14 cellular contexts compared by ENCODE assay signal in genomic region chr7:55054252-55054651, GRCh38. TPM values are rescaled to one million over a fixed set of nuclear protein-coding genes. Genes with fewer than 3 reads are reported as not detected.
DNase-seq lines count a peak whose midpoint lies in the region; ATAC-seq and TF ChIP-seq lines count a peak whose summit lies in the region.
"Had no signal": no experiment of that assay in that cellular context is flagged by ENCODE, and none has a peak within 500 bp of the region (broad histone marks: within the 10 kb centered on the region; RNA-seq: fewer than 3 reads in every experiment).

No MANE protein-coding gene starts in this region.

- intact Hi-C loops in right cardiac atrium (cut with DNase I) (no loop called here), sigmoid colon (cut with DNase I) (no loop called here)

- ATAC-seq in right cardiac atrium (no peak), gastroesophageal sphincter (peak; percentile 39), GM19023 (IDR thresholded peaks at IDR 0.05; ENCODE audit: unreplicated experiment) (no peak), GM18520 (IDR thresholded peaks at IDR 0.05; ENCODE audit: unreplicated experiment) (no peak)
- ATAC-seq: activated T-cell treated with anti-CD3 and anti-CD28 coated beads, Interleukin-2, amount 50 U/mL, for 72 hours; HepG2 had no signal

- TF ChIP-seq POLR2A in gastroesophageal sphincter (IDR thresholded peaks at IDR 0.05) (no peak), sigmoid colon (IDR thresholded peaks at IDR 0.05) (no peak)

- H3K27me3 ChIP-seq in right atrium auricular region, result no peaks in the 10 kb centered on the region
- H3K27me3 ChIP-seq in right cardiac atrium (ENCODE audit: control insufficient read depth, insufficient read depth), result no peaks in the 10 kb centered on the region
- no peaks in the 10 kb centered on the region for H3K27me3 ChIP-seq in gastroesophageal sphincter
- no peaks in the 10 kb centered on the region for H3K27me3 ChIP-seq in sigmoid colon

- H3K27ac ChIP-seq in right atrium auricular region (peak overlapping the region; percentile 14 to 46), right cardiac atrium (ENCODE audit: low read length) (no peak overlapping the region), gastroesophageal sphincter (peak overlapping the region; percentile 60 to 88 (median 85)), sigmoid colon (peak overlapping the region; percentile 63 to 80 (median 78))
- H3K27ac ChIP-seq: parathyroid adenoma had no signal

- no peak overlapping the region for H3K4me3 ChIP-seq in right atrium auricular region
- no peak overlapping the region for H3K4me3 ChIP-seq in right cardiac atrium (ENCODE audit: low read length)
- no peak overlapping the region for H3K4me3 ChIP-seq in gastroesophageal sphincter
- no peak overlapping the region for H3K4me3 ChIP-seq in sigmoid colon

- H3K4me1 ChIP-seq in right atrium auricular region (peaks cover 0 to 19% of the 10 kb centered on the region in 2 donors), right cardiac atrium (ENCODE audit: control insufficient read depth, insufficient read depth, low read length) (no peaks in the 10 kb centered on the region), gastroesophageal sphincter (peaks cover 4 to 91% (median 24%) of the 10 kb centered on the region in 3 donors), sigmoid colon (peaks cover 0 to 50% (median 18%) of the 10 kb centered on the region in 4 donors)
- H3K4me1 ChIP-seq: parathyroid adenoma had no signal

- TF ChIP-seq CTCF in right atrium auricular region (IDR thresholded peaks at IDR 0.05) (peak in 1 of 2 donors; percentile 35), gastroesophageal sphincter (IDR thresholded peaks at IDR 0.05) (peak in 3 of 4 experiments; percentile 31 to 50 (median 46)), sigmoid colon (IDR thresholded peaks at IDR 0.05) (no peak)

- DNase-seq in right atrium auricular region (ENCODE audit: low spot score) (no peak), right cardiac atrium (no peak), sigmoid colon (no peak), HuH-7 (ENCODE audit: low spot score) (no peak), T-helper 2 cell (no peak)
- DNase-seq: activated T-cell treated with anti-CD3 and anti-CD28 coated beads, Interleukin-2, amount 50 U/mL, for 72 hours; amniotic stem cell; dermis blood vessel endothelial cell; GF-D8 had no signal

- TF ChIP-seq EP300 in gastroesophageal sphincter (IDR thresholded peaks at IDR 0.05) (no peak), sigmoid colon (IDR thresholded peaks at IDR 0.05) (no peak)

- no peaks in the 10 kb centered on the region for H3K36me3 ChIP-seq in right atrium auricular region
- H3K36me3 ChIP-seq in gastroesophageal sphincter, result no peaks in the 10 kb centered on the region
- H3K36me3 ChIP-seq in sigmoid colon, result no peaks in the 10 kb centered on the region

- 81% methylated on average over 9 of the region's 9 CpGs for whole genome bisulfite sequencing in right cardiac atrium
- WGBS in gastroesophageal sphincter (ENCODE audit: low coverage in 1 of 2), 2 donors, result 6% methylated on average over 2 of the region's 9 CpGs; no CpG with 5 or more reads in 1 of the 2 donors
- WGBS in sigmoid colon, 2 donors, result 86 to 90% methylated on average over 9 of the region's 9 CpGs

- H3K9me3 ChIP-seq in right atrium auricular region, result no peaks in the 10 kb centered on the region
- H3K9me3 ChIP-seq in right cardiac atrium (ENCODE audit: control insufficient read depth, low read length), result no peaks in the 10 kb centered on the region
- no peaks in the 10 kb centered on the region for H3K9me3 ChIP-seq in gastroesophageal sphincter
- no peaks in the 10 kb centered on the region for H3K9me3 ChIP-seq in sigmoid colon

RNA-seq across cellular contexts. Expression of gene EGFR, which starts 35.4 kb away (rescaled TPM):
- 10 to 100 TPM; 21.1 to 22.5 TPM for total RNA-seq in right atrium auricular region
- 10 to 100 TPM; 13.3 to 21.8 (median 15.2) TPM for total RNA-seq in right cardiac atrium
- 4.2 TPM for polyA plus RNA-seq in right cardiac atrium
- total RNA-seq in gastroesophageal sphincter, result 100 to 1,000 TPM in 3 of 4 donors, 10 to 100 TPM in 1; 85.7 to 126 (median 111) TPM
- total RNA-seq in sigmoid colon, result 10 to 100 TPM; 35.6 to 61.5 (median 40.8) TPM
- 10 to 100 TPM in 1 of 3 donors, 1 to 10 TPM in 2; 3.6 to 10.7 (median 5.5) TPM for polyA plus RNA-seq in sigmoid colon

Comparison
In these comparisons a context has a peak if more than half of its experiments do, and no peak if none do; other contexts are left out.
1. CTCF ChIP-seq: peak in gastroesophageal sphincter (3 of 4); none in sigmoid colon (0 of 4).